Comparison of ENCODE assay signal across 1 cellular context in the genomic region with DNA sequence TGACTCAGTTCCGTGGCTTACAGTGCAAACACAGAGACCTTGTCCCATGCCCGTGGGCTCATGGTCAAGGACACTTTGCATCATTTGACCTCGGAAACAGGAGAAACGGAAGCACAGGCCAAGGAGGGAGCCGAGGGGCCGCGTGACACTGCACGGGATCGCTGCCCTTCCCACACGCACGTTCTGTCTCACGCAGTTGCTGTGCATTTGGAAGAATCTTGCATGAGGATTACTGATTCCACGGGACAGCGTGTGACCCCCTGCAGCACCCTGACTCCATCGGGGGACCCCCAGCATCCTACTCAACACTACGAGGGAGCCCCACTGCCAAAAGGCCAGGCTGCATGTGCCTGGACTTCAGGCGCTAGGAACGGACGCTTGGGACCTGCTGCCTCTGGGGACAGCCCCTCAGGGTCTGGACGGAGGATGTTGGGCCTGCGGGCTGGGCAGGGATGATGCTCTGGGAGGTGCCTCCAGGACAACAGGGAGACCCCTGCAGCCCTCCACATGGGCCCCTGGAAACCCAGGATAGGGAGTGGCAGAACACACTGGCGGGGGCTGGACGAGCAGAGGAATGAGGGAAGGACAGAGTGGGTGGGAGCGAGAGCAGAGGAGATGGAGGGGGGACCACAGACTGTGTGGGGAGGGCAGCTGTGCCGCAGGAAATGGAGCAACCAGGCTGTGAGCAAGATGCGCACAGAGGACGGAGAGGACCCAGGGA.
TF ChIP-seq lines count a peak whose summit lies in the region.

No MANE protein-coding gene starts in this region.

TF ChIP-seq in HepG2, 621 proteins besides CTCF, POLR2A, EP300 and RAD21 (continued from another document):
- peak; percentile 85; the same call in 1 of the 2 replicates for TF ChIP-seq MTA1 (CRISPR knock-in tag; IDR thresholded peaks at IDR 0.05; ENCODE audit: borderline replicate concordance)
- TF ChIP-seq, protein P1, sequence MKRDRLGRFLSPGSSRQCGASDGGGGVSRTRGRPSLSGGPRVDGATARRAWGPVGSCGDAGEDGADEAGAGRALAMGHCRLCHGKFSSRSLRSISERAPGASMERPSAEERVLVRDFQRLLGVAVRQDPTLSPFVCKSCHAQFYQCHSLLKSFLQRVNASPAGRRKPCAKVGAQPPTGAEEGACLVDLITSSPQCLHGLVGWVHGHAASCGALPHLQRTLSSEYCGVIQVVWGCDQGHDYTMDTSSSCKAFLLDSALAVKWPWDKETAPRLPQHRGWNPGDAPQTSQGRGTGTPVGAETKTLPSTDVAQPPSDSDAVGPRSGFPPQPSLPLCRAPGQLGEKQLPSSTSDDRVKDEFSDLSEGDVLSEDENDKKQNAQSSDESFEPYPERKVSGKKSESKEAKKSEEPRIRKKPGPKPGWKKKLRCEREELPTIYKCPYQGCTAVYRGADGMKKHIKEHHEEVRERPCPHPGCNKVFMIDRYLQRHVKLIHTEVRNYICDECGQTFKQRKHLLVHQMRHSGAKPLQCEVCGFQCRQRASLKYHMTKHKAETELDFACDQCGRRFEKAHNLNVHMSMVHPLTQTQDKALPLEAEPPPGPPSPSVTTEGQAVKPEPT (CRISPR knock-in tag; IDR thresholded peaks at IDR 0.05; ENCODE audit: low read depth): no peak; the same call in 1 of the 2 replicates
- TF ChIP-seq RFXAP (CRISPR knock-in tag; IDR thresholded peaks at IDR 0.05; ENCODE audit: borderline replicate concordance): peak; percentile 45; the same call in 1 of the 2 replicates
- TF ChIP-seq ZNF747 (CRISPR knock-in tag; IDR thresholded peaks at IDR 0.05; ENCODE audit: borderline replicate concordance): peak; percentile 88; the same call in 1 of the 2 replicates
- TF ChIP-seq, protein P2, sequence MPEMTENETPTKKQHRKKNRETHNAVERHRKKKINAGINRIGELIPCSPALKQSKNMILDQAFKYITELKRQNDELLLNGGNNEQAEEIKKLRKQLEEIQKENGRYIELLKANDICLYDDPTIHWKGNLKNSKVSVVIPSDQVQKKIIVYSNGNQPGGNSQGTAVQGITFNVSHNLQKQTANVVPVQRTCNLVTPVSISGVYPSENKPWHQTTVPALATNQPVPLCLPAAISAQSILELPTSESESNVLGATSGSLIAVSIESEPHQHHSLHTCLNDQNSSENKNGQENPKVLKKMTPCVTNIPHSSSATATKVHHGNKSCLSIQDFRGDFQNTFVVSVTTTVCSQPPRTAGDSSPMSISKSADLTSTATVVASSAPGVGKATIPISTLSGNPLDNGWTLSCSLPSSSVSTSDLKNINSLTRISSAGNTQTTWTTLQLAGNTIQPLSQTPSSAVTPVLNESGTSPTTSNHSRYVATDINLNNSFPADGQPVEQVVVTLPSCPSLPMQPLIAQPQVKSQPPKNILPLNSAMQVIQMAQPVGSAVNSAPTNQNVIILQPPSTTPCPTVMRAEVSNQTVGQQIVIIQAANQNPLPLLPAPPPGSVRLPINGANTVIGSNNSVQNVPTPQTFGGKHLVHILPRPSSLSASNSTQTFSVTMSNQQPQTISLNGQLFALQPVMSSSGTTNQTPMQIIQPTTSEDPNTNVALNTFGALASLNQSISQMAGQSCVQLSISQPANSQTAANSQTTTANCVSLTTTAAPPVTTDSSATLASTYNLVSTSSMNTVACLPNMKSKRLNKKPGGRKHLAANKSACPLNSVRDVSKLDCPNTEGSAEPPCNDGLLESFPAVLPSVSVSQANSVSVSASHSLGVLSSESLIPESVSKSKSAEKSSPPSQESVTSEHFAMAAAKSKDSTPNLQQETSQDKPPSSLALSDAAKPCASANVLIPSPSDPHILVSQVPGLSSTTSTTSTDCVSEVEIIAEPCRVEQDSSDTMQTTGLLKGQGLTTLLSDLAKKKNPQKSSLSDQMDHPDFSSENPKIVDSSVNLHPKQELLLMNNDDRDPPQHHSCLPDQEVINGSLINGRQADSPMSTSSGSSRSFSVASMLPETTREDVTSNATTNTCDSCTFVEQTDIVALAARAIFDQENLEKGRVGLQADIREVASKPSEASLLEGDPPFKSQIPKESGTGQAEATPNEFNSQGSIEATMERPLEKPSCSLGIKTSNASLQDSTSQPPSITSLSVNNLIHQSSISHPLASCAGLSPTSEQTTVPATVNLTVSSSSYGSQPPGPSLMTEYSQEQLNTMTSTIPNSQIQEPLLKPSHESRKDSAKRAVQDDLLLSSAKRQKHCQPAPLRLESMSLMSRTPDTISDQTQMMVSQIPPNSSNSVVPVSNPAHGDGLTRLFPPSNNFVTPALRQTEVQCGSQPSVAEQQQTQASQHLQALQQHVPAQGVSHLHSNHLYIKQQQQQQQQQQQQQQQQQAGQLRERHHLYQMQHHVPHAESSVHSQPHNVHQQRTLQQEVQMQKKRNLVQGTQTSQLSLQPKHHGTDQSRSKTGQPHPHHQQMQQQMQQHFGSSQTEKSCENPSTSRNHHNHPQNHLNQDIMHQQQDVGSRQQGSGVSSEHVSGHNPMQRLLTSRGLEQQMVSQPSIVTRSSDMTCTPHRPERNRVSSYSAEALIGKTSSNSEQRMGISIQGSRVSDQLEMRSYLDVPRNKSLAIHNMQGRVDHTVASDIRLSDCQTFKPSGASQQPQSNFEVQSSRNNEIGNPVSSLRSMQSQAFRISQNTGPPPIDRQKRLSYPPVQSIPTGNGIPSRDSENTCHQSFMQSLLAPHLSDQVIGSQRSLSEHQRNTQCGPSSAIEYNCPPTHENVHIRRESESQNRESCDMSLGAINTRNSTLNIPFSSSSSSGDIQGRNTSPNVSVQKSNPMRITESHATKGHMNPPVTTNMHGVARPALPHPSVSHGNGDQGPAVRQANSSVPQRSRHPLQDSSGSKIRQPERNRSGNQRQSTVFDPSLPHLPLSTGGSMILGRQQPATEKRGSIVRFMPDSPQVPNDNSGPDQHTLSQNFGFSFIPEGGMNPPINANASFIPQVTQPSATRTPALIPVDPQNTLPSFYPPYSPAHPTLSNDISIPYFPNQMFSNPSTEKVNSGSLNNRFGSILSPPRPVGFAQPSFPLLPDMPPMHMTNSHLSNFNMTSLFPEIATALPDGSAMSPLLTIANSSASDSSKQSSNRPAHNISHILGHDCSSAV (CRISPR knock-in tag; IDR thresholded peaks at IDR 0.05; ENCODE audit: borderline replicate concordance): no peak
- TF ChIP-seq FOSL1 (CRISPR knock-in tag; IDR thresholded peaks at IDR 0.05; ENCODE audit: borderline replicate concordance): no peak
- TF ChIP-seq, protein P3, sequence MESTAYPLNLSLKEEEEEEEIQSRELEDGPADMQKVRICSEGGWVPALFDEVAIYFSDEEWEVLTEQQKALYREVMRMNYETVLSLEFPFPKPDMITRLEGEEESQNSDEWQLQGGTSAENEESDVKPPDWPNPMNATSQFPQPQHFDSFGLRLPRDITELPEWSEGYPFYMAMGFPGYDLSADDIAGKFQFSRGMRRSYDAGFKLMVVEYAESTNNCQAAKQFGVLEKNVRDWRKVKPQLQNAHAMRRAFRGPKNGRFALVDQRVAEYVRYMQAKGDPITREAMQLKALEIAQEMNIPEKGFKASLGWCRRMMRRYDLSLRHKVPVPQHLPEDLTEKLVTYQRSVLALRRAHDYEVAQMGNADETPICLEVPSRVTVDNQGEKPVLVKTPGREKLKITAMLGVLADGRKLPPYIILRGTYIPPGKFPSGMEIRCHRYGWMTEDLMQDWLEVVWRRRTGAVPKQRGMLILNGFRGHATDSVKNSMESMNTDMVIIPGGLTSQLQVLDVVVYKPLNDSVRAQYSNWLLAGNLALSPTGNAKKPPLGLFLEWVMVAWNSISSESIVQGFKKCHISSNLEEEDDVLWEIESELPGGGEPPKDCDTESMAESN (CRISPR knock-in tag; conservative IDR thresholded peaks at IDR 0.05): 0 out of 2 replicates have a peak, but pooled peaks have one; percentile 45
